ENCODE assay signal across 22 cellular contexts in the genomic region with DNA sequence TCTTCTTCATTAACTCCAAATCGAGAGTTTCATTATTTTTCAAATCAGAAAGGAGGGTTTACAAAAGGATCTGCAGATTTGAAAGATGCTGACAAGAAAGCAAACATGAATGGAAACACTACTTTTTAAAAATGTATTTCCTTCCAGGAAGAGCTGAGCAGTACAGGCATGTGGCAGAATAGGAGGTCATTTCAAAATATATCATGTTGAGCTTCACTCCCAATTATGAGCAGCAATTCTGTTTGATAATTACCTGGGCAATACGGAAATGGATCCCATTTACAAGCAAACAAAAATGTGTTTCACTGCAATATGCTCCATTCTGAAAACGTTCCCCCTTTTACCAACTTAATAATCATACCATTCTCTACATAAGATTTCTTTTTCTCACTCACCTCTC.
"Had no signal": no experiment of that assay in that cellular context is flagged by ENCODE, and none has a peak within 500 bp of the region (broad histone marks: within the 10 kb centered on the region; RNA-seq: fewer than 3 reads in every experiment).

No MANE protein-coding gene starts in this region.

- H3K36me3 ChIP-seq: cardiac muscle cell had no signal

- H3K4me2 ChIP-seq: PC-9 had no signal

- DNase-seq: activated B cell treated with CpG ODN at 0.5 μM for 24 hours; activated CD4-positive, alpha-beta T cell treated with anti-CD3 and anti-CD28 coated beads for 1 hour; activated CD4-positive, alpha-beta T cell treated with anti-CD3 and anti-CD28 coated beads, Interleukin-2, amount 50 U/mL, for 1 hour; activated CD8-positive, alpha-beta memory T cell treated with anti-CD3 and anti-CD28 coated beads, Interleukin-2, amount 50 U/mL, for 48 hours; activated CD8-positive, alpha-beta T cell treated with anti-CD3 and anti-CD28 coated beads, Interleukin-2, amount 10 ng/mL, durations not matched to agents 7 days and 5 days; activated gamma-delta T cell; activated naive CD4-positive, alpha-beta T cell treated with anti-CD3 and anti-CD28 coated beads for 36 hours; activated T-cell treated with anti-CD3 and anti-CD28 coated beads, Interleukin-2, amount 50 U/mL, for 24 hours; amygdala; Karpas-422; NCI-H1105 treated with DMSO at 0.1 percent for 48 hours; NCI-H187; NCI-H2081; NCI-H524; PC-9; SIG-M5; T-helper 17 cell; T-helper 9 cell had no signal

- H3K4me1 Mint-ChIP-seq: activated B cell treated with CpG ODN at 0.5 μM for 24 hours, brain had no signal

- H3K4me3 Mint-ChIP-seq: activated B cell treated with CpG ODN at 0.5 μM for 24 hours; activated CD8-positive, alpha-beta T cell treated with anti-CD3 and anti-CD28 coated beads, Interleukin-2, amount 10 ng/mL, durations not matched to agents 7 days and 5 days; activated naive CD4-positive, alpha-beta T cell treated with anti-CD3 and anti-CD28 coated beads for 36 hours; activated naive CD8-positive, alpha-beta T cell; activated T-cell treated with anti-CD3 and anti-CD28 coated beads, Interleukin-2, amount 50 U/mL, for 24 hours; brain; T-helper 17 cell had no signal

- H3K27ac ChIP-seq: cardiac muscle cell, PC-9 had no signal

- H3K36me3 Mint-ChIP-seq: activated naive CD8-positive, alpha-beta T cell; brain had no signal

- H3K27ac Mint-ChIP-seq: activated B cell treated with CpG ODN at 0.5 μM for 24 hours; activated CD8-positive, alpha-beta T cell treated with anti-CD3 and anti-CD28 coated beads, Interleukin-2, amount 10 ng/mL, durations not matched to agents 7 days and 5 days; activated naive CD4-positive, alpha-beta T cell treated with anti-CD3 and anti-CD28 coated beads for 36 hours; activated naive CD8-positive, alpha-beta T cell; activated T-cell treated with anti-CD3 and anti-CD28 coated beads, Interleukin-2, amount 50 U/mL, for 24 hours; brain; T-helper 17 cell had no signal

- H3K27me3 ChIP-seq: cardiac muscle cell had no signal

- H2AFZ ChIP-seq: PC-9 had no signal

- H3K9me3 Mint-ChIP-seq: activated B cell treated with CpG ODN at 0.5 μM for 24 hours; activated naive CD4-positive, alpha-beta T cell treated with anti-CD3 and anti-CD28 coated beads for 36 hours; activated T-cell treated with anti-CD3 and anti-CD28 coated beads, Interleukin-2, amount 50 U/mL, for 24 hours; brain had no signal

- H3K4me3 ChIP-seq: cardiac muscle cell, K562, PC-9 had no signal

- H3K27me3 Mint-ChIP-seq: activated naive CD8-positive, alpha-beta T cell; activated T-cell treated with anti-CD3 and anti-CD28 coated beads, Interleukin-2, amount 50 U/mL, for 24 hours; brain; T-helper 17 cell had no signal
